ENCODE assay signal across 14 cellular contexts in the genomic region with DNA sequence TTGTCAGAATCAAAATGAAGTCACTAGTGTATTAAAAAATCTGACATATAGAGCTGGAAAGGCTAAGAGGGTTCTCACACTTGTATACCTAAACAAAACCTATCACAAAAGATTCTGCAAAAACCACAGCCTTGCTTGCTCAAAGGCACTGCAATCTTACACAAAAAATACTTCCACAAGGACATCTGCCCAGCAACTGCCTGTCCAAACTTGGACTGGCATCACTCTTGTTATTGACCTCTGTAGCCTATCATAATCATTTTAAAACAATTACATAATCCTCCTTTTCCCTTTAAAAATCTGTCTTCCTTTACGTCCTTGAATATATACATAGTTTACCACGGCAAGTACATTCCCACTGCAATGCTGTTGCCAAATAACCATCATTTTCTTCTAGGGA. TPM values are rescaled to one million over a fixed set of nuclear protein-coding genes. Genes with fewer than 3 reads are reported as not detected.
DNase-seq lines count a peak whose midpoint lies in the region; ATAC-seq and TF ChIP-seq lines count a peak whose summit lies in the region.
"Had no signal": no experiment of that assay in that cellular context is flagged by ENCODE, and none has a peak within 500 bp of the region (broad histone marks: within the 10 kb centered on the region; RNA-seq: fewer than 3 reads in every experiment).

No MANE protein-coding gene starts in this region.

- H3K27ac ChIP-seq in caudate nucleus (ENCODE audit: low read depth, low read length) (peak overlapping the region; percentile 31), spleen (peak overlapping the region in 5 of 8 donors; percentile 1 to 51 (median 37))
- H3K27ac ChIP-seq: 22Rv1; BLaER1 treated with 17β-estradiol and CSF1 and Interleukin-3, amounts not matched to agents 10 nM and 100 nM; GM23248 had no signal

- H3K27me3 ChIP-seq in spleen (replicated peaks in 1 of 7): no peaks in the 10 kb centered on the region
- H3K27me3 ChIP-seq: BLaER1 treated with 17β-estradiol and CSF1 and Interleukin-3, amounts not matched to agents 10 nM and 100 nM had no signal

- WGBS in spleen, 5 donors: 35 to 63% (median 40%) methylated on average over 2 of the region's 2 CpGs

- ATAC-seq in HG03565 (IDR thresholded peaks at IDR 0.05; ENCODE audit: unreplicated experiment) (no peak), GM19351 (IDR thresholded peaks at IDR 0.05; ENCODE audit: unreplicated experiment) (no peak)
- ATAC-seq: HCT116 had no signal

- DNase-seq in SIG-M5 treated with dmso at 0.1 percent for 504 hours (lab: John Stamatoyannopoulos, UW; ENCODE audit: unreplicated experiment): peak; percentile 26
- DNase-seq in SIG-M5 (lab: John Stamatoyannopoulos, UW): no peak
- DNase-seq in caudate nucleus (lab: John Stamatoyannopoulos, UW): no peak
- DNase-seq in iris pigment epithelial cell (ENCODE audit: low read depth): peak; percentile 32
- DNase-seq in spleen: no peak
- DNase-seq: CD4-positive, CD25-positive, alpha-beta regulatory T cell; DMS53; GF-D8; GM23248 had no signal

- TF ChIP-seq POLR2A in spleen (IDR thresholded peaks at IDR 0.05): no peak

- no peak for TF ChIP-seq CTCF in spleen (IDR thresholded peaks at IDR 0.05 in 8 of 11, conservative IDR thresholded peaks at IDR 0.05 in 3 of 11)

- peaks cover 0 to 31% (median 21%) of the 10 kb centered on the region in 8 donors for H3K9me3 ChIP-seq in spleen

- H3K4me3 ChIP-seq in spleen: no peak overlapping the region
- H3K4me3 ChIP-seq: BLaER1 treated with 17β-estradiol and CSF1 and Interleukin-3, amounts not matched to agents 10 nM and 100 nM; GM23248 had no signal

- peaks cover 0 to 31% (median 14%) of the 10 kb centered on the region in 6 donors for H3K4me1 ChIP-seq in spleen
- H3K4me1 ChIP-seq: BLaER1 treated with 17β-estradiol and CSF1 and Interleukin-3, amounts not matched to agents 10 nM and 100 nM had no signal

- peaks cover 0 to 35% (median 4%) of the 10 kb centered on the region in 6 donors for H3K36me3 ChIP-seq in spleen

- intact Hi-C loops in spleen (cut with DNase I; ENCODE audit: low total_unique reads): no loop called here

RNA-seq across cellular contexts. Expression of gene CHMP3, which starts 19.9 kb away (rescaled TPM):
- total RNA-seq in spleen: 100 to 1,000 TPM in 3 of 7 donors, 10 to 100 TPM in 4; 68.2 to 125 (median 90.1) TPM
- polyA plus RNA-seq in spleen: 10 to 100 TPM; 33.6 to 54.0 (median 51.0) TPM

Comparison
In these comparisons a context has a peak if more than half of its experiments do, and no peak if none do; other contexts are left out.
1. DNase-seq: peak in SIG-M5 treated with dmso at 0.1 percent for 504 hours (single experiment) and iris pigment epithelial cell (single experiment); none in SIG-M5 (single experiment), caudate nucleus (0 of 61) and spleen (single experiment).